In genomic region chr11:116733959-116734517, GRCh38 we compare ENCODE assay signal across 1 cellular context.
TF ChIP-seq lines count a peak whose summit lies in the region.

No MANE protein-coding gene starts in this region.

TF ChIP-seq in liver, 16 proteins besides CTCF, POLR2A, EP300 and RAD21:
- TF ChIP-seq NR2F2 (IDR thresholded peaks at IDR 0.05) (no peak), ZBTB33 (IDR thresholded peaks at IDR 0.05) (no peak), HNF4G (IDR thresholded peaks at IDR 0.05) (peak; percentile 49), HNF4A (conservative IDR thresholded peaks at IDR 0.05) (peak; percentile 62 to 84), FOXA1 (IDR thresholded peaks at IDR 0.05) (no peak), RXRA (IDR thresholded peaks at IDR 0.05) (peak; percentile 22 to 60)
